Comparison of ENCODE assay signal across 19 cellular contexts in genomic region chr2:134498654-134499053, GRCh38.
A peak's percentile ranks its signal among the peaks of the same experiment; 100 is the strongest.
DNase-seq lines count a peak whose midpoint lies in the region; ATAC-seq, FAIRE-seq and TF ChIP-seq lines count a peak whose summit lies in the region.
"Had no signal": no experiment of that assay in that cellular context is flagged by ENCODE, and none has a peak within 500 bp of the region (broad histone marks: within the 10 kb centered on the region; RNA-seq: fewer than 3 reads in every experiment).

No MANE protein-coding gene starts in this region.

- intact Hi-C loops in cardiac septum (cut with DNase I): no loop called here
- intact Hi-C loops in left ventricle myocardium inferior (cut with micrococcal nuclease): no loop called here
- intact Hi-C loops in HepG2 (cut with micrococcal nuclease; ENCODE audit: unreplicated experiment): no loop called here
- intact Hi-C loops in Caco-2 (cut with micrococcal nuclease; ENCODE audit: unreplicated experiment): no loop called here

- no peak for TF ChIP-seq RAD21 in HepG2 (CRISPR knock-in tag; IDR thresholded peaks at IDR 0.05)

- H3K36me3 Mint-ChIP-seq in type B pancreatic cell (no peaks in the 10 kb centered on the region), Caco-2 (ENCODE audit: insufficient read depth, unreplicated experiment) (no peaks in the 10 kb centered on the region)
- H3K36me3 Mint-ChIP-seq: CD4-positive, CD25-positive, alpha-beta regulatory T cell had no signal

- peak; percentile 63 for DNase-seq in cardiac septum (ENCODE audit: low spot score)
- no peak for DNase-seq in left ventricle myocardium inferior
- DNase-seq in HepG2 (ENCODE audit: low spot score): no peak
- peak; percentile 54 for DNase-seq in type B pancreatic cell (ENCODE audit: extremely low spot score, unreplicated experiment)
- DNase-seq in Caco-2: no peak
- DNase-seq in NCI-H526 (lab: John Stamatoyannopoulos, UW): no peak
- DNase-seq: C1 segment of cervical spinal cord; CD4-positive, CD25-positive, alpha-beta regulatory T cell; CD8-positive, alpha-beta memory T cell; COR-L47; GDM1; GM23248; IMR-90 had no signal

- TF ChIP-seq EP300 in HepG2 (IDR thresholded peaks at IDR 0.05; ENCODE audit: low read depth in 2 of 2, low read length in 2 of 2): no peak
- TF ChIP-seq EP300 in HepG2 (CRISPR knock-in tag; IDR thresholded peaks at IDR 0.05; ENCODE audit: borderline replicate concordance): no peak

- peaks cover 14% of the 10 kb centered on the region for H3K4me1 Mint-ChIP-seq in type B pancreatic cell (ENCODE audit: unreplicated experiment)
- H3K4me1 Mint-ChIP-seq in Caco-2 (ENCODE audit: low read depth, unreplicated experiment): peaks cover 7% of the 10 kb centered on the region
- H3K4me1 Mint-ChIP-seq: CD4-positive, CD25-positive, alpha-beta regulatory T cell; CD8-positive, alpha-beta memory T cell had no signal

- TF ChIP-seq CTCF in left ventricle myocardium inferior (IDR thresholded peaks at IDR 0.05; ENCODE audit: borderline replicate concordance) (no peak), HepG2 (CRISPR knock-in tag; IDR thresholded peaks at IDR 0.05) (no peak), type B pancreatic cell (conservative IDR thresholded peaks at IDR 0.05) (no peak), Caco-2 (IDR thresholded peaks at IDR 0.05; ENCODE audit: insufficient read depth in 1 of 2, low read depth in 1 of 2, low read length in 1 of 2, severe bottlenecking in 1 of 2, unreplicated experiment in 1 of 2) (no peak)

- peaks cover 8% of the 10 kb centered on the region for H3K9me3 Mint-ChIP-seq in type B pancreatic cell
- H3K9me3 Mint-ChIP-seq in Caco-2 (ENCODE audit: unreplicated experiment): peaks cover 5% of the 10 kb centered on the region
- H3K9me3 Mint-ChIP-seq: CD8-positive, alpha-beta memory T cell had no signal

- no peak overlapping the region for H3K4me3 Mint-ChIP-seq in type B pancreatic cell
- H3K4me3 Mint-ChIP-seq in Caco-2 (ENCODE audit: unreplicated experiment): no peak overlapping the region
- H3K4me3 Mint-ChIP-seq: CD4-positive, CD25-positive, alpha-beta regulatory T cell; CD8-positive, alpha-beta memory T cell had no signal

- no peak overlapping the region for H3K4me3 ChIP-seq in left ventricle myocardium inferior
- no peak overlapping the region for H3K4me3 ChIP-seq in HepG2 (replicated peaks in 1 of 3; ENCODE audit: insufficient read depth in 1 of 3, low read depth in 2 of 3, low read length in 3 of 3)
- no peak overlapping the region for H3K4me3 ChIP-seq in Caco-2 (ENCODE audit: low read depth, low read length)
- H3K4me3 ChIP-seq: GM23248, HAP-1 had no signal

- ATAC-seq in HepG2: no peak

- H3K27me3 Mint-ChIP-seq in type B pancreatic cell: peaks cover 15% of the 10 kb centered on the region
- H3K27me3 Mint-ChIP-seq in Caco-2 (ENCODE audit: insufficient read depth, unreplicated experiment): no peaks in the 10 kb centered on the region

- no peaks in the 10 kb centered on the region for H3K79me2 ChIP-seq in HepG2 (ENCODE audit: insufficient read depth, low read length)

- no peaks in the 10 kb centered on the region for H3K9me3 ChIP-seq in left ventricle myocardium inferior (replicated peaks)
- no peaks in the 10 kb centered on the region for H3K9me3 ChIP-seq in HepG2 (ENCODE audit: low read length)
- H3K9me3 ChIP-seq in Caco-2: no peaks in the 10 kb centered on the region
- H3K9me3 ChIP-seq: BE2C, HAP-1 had no signal

- H3K4me2 ChIP-seq in HepG2 (ENCODE audit: low read depth, low read length): no peak overlapping the region

- BruUV-seq in HepG2 (replicated peaks; lab: Mats Ljungman, UMichigan): no TSS peak
- BruUV-seq in Caco-2 (replicated peaks; lab: Mats Ljungman, UMichigan): no TSS peak

- H3K36me3 ChIP-seq in left ventricle myocardium inferior (no peaks in the 10 kb centered on the region), HepG2 (replicated peaks in 1 of 2; ENCODE audit: control insufficient read depth in 1 of 2, insufficient read depth in 2 of 2, low read length in 2 of 2) (no peaks in the 10 kb centered on the region), Caco-2 (ENCODE audit: control insufficient read depth, insufficient read depth, low read length) (no peaks in the 10 kb centered on the region)
- H3K36me3 ChIP-seq: BE2C, HAP-1 had no signal

- no peaks in the 10 kb centered on the region for H4K20me1 ChIP-seq in HepG2 (ENCODE audit: insufficient read depth, low read length)

- H3K27ac Mint-ChIP-seq in type B pancreatic cell (no peak overlapping the region), Caco-2 (ENCODE audit: unreplicated experiment) (no peak overlapping the region)
- H3K27ac Mint-ChIP-seq: CD4-positive, CD25-positive, alpha-beta regulatory T cell; CD8-positive, alpha-beta memory T cell had no signal

- H3K4me1 ChIP-seq in left ventricle myocardium inferior: peaks cover 6% of the 10 kb centered on the region
- H3K4me1 ChIP-seq in HepG2 (ENCODE audit: insufficient read depth, low read length): no peaks in the 10 kb centered on the region
- no peaks in the 10 kb centered on the region for H3K4me1 ChIP-seq in Caco-2
- H3K4me1 ChIP-seq: BE2C, HAP-1 had no signal

- no peak overlapping the region for H2AFZ ChIP-seq in HepG2 (ENCODE audit: low read length)
- H2AFZ ChIP-seq: GM23248 had no signal

- WGBS in HepG2 (ENCODE audit: low lambda C conversion rate): 25% methylated on average over 7 of the region's 7 CpGs

- in situ Hi-C loops in HepG2 (cut with HindIII; ENCODE audit: extremely low pct_ligation_motif_present, low pct_unique_long_range_greater_than_20kb): no loop called here

- H3K27me3 ChIP-seq in left ventricle myocardium inferior (ENCODE audit: low read depth) (no peaks in the 10 kb centered on the region), HepG2 (ENCODE audit: control insufficient read depth in 1 of 2, insufficient read depth in 2 of 2, low read length in 2 of 2) (peaks cover 5 to 39% of the 10 kb centered on the region in 2 experiments), Caco-2 (replicated peaks; ENCODE audit: control insufficient read depth, insufficient read depth, low read length) (no peaks in the 10 kb centered on the region)
- H3K27me3 ChIP-seq: BE2C had no signal

- POLR2A ChIA-PET in HepG2 (lab: Yijun Ruan, JAX): no interaction called here
- POLR2A ChIA-PET in Caco-2 (lab: Charles Lee): no interaction called here

- TF ChIP-seq POLR2A in HepG2 (IDR thresholded peaks at IDR 0.05; ENCODE audit: insufficient read depth in 1 of 2, low read depth in 2 of 2, low read length in 2 of 2): no peak

- CTCF ChIA-PET in HepG2 (lab: Yijun Ruan, JAX; ENCODE audit: low intra/inter-chr PET ratio, low total read pairs) (no interaction called here), Caco-2 (lab: Charles Lee) (interaction anchor here (0.7 kb wide), 1 partner anchor 180 kb away, joined by 4 read pairs; no protein-coding TSS in a partner anchor)

- no peak for FAIRE-seq in HepG2 (lab: Jason Lieb, UNC)
- FAIRE-seq: D721Med, GM12892, GM18507 had no signal

- H3K9ac ChIP-seq in HepG2 (ENCODE audit: insufficient read depth, low read depth, low read length): no peak overlapping the region
- H3K9ac ChIP-seq: GM23248 had no signal

- no peak overlapping the region for H3K27ac ChIP-seq in left ventricle myocardium inferior (replicated peaks)
- no peak overlapping the region for H3K27ac ChIP-seq in HepG2 (ENCODE audit: extremely low read length, insufficient read depth, low read length)
- H3K27ac ChIP-seq: GM23248, HL-60 had no signal

TF ChIP-seq in HepG2, 621 proteins besides CTCF, POLR2A, EP300 and RAD21:
- TF ChIP-seq, protein P1, sequence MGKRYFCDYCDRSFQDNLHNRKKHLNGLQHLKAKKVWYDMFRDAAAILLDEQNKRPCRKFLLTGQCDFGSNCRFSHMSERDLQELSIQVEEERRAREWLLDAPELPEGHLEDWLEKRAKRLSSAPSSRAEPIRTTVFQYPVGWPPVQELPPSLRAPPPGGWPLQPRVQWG (CRISPR knock-in tag; IDR thresholded peaks at IDR 0.05; ENCODE audit: borderline replicate concordance, low read depth): no peak
- TF ChIP-seq ZNF274 (CRISPR knock-in tag; IDR thresholded peaks at IDR 0.05): 0 out of 2 replicates have a peak, but pooled peaks have one; percentile 24

Comparison
In these comparisons a context has a peak if more than half of its experiments do, and no peak if none do; other contexts are left out.
1. DNase-seq: peak in cardiac septum (single experiment) and type B pancreatic cell (single experiment); none in left ventricle myocardium inferior (single experiment), HepG2 (single experiment), Caco-2 (0 of 2) and NCI-H526 (0 of 2).